Comparison of ENCODE assay signal across 8 cellular contexts in genomic region chr12:101670007-101670671, GRCh38. TPM values are rescaled to one million over a fixed set of nuclear protein-coding genes. Genes with fewer than 3 reads are reported as not detected.
DNase-seq lines count a peak whose midpoint lies in the region; ATAC-seq and TF ChIP-seq lines count a peak whose summit lies in the region.

No MANE protein-coding gene starts in this region.

- TF ChIP-seq CTCF in activated B cell treated with CpG ODN at 0.5 μM for 24 hours (IDR thresholded peaks at IDR 0.05) (no peak), fibroblast of mammary gland (conservative IDR thresholded peaks at IDR 0.05; ENCODE audit: control insufficient read depth, insufficient read depth, low read depth, low read length) (peak; percentile 62), osteoblast (IDR thresholded peaks at IDR 0.05; ENCODE audit: extremely low read depth, low read depth, low read length) (peak; percentile 61)

- no peak overlapping the region for H3K4me2 ChIP-seq in osteoblast (ENCODE audit: insufficient read depth, low read length)

- no peaks in the 10 kb centered on the region for H3K36me3 Mint-ChIP-seq in activated B cell treated with CpG ODN at 0.5 μM for 24 hours (ENCODE audit: low read depth)

- ATAC-seq in activated B cell treated with CpG ODN at 0.5 μM for 24 hours (ENCODE audit: low read depth) (peak; percentile 53), GM19328 (IDR thresholded peaks at IDR 0.05; ENCODE audit: unreplicated experiment) (no peak), HG03039 (IDR thresholded peaks at IDR 0.05; ENCODE audit: unreplicated experiment) (no peak)

- H3K4me1 ChIP-seq in osteoblast (ENCODE audit: insufficient read depth, low read length): peaks cover 3% of the 10 kb centered on the region

- no peak overlapping the region for H3K27ac Mint-ChIP-seq in activated B cell treated with CpG ODN at 0.5 μM for 24 hours

- H3K4me1 Mint-ChIP-seq in activated B cell treated with CpG ODN at 0.5 μM for 24 hours: peaks cover 21% of the 10 kb centered on the region

- CTCF ChIA-PET in activated B cell treated with CpG ODN at 0.5 μM for 24 hours (lab: Charles Lee): interaction anchor here (1.1 to 2.1 kb wide), 3 partner anchors 28 to 103 kb away, joined by 3 to 8 read pairs (median 5); no protein-coding TSS in a partner anchor

- intact Hi-C loops in activated B cell treated with CpG ODN at 0.5 μM for 24 hours (cut with micrococcal nuclease): loop anchor here (1.0 kb wide), 2 partner anchors 73 to 89 kb away; no protein-coding TSS in a partner anchor

- H3K27me3 Mint-ChIP-seq in activated B cell treated with CpG ODN at 0.5 μM for 24 hours: no peaks in the 10 kb centered on the region

- peak; percentile 37; the same call in 1 of the 2 replicates for TF ChIP-seq RAD21 in Ishikawa (IDR thresholded peaks at IDR 0.05; ENCODE audit: low read depth)

- DNase-seq in ELF-1 (ENCODE audit: low read depth, low spot score) (peak; percentile 14), activated B cell treated with CpG ODN at 0.5 μM for 24 hours (no peak), fibroblast of mammary gland (ENCODE audit: low read depth) (peak; percentile 66), osteoblast (ENCODE audit: insufficient read length, low spot score, missing footprints) (peak; percentile 51), NCI-H524 (lab: John Stamatoyannopoulos, UW) (no peak)

- H2AFZ ChIP-seq in osteoblast (ENCODE audit: low read length): peak overlapping the region; percentile 65

- no peak for TF ChIP-seq EP300 in Ishikawa (IDR thresholded peaks at IDR 0.05; ENCODE audit: borderline replicate concordance)

- no peaks in the 10 kb centered on the region for H3K9me3 ChIP-seq in osteoblast (ENCODE audit: low read depth, low read length)

- peaks cover 1% of the 10 kb centered on the region for H3K27me3 ChIP-seq in osteoblast (ENCODE audit: insufficient read depth, low read length)

- no peak overlapping the region for H3K4me3 Mint-ChIP-seq in activated B cell treated with CpG ODN at 0.5 μM for 24 hours

- no peaks in the 10 kb centered on the region for H4K20me1 ChIP-seq in osteoblast (ENCODE audit: insufficient read depth, low read length)

- H3K27ac ChIP-seq in osteoblast (ENCODE audit: low read depth, low read length): no peak overlapping the region

- H3K4me3 ChIP-seq in fibroblast of mammary gland (ENCODE audit: control insufficient read depth, low read depth, low read length) (no peak overlapping the region), osteoblast (ENCODE audit: insufficient read depth, low read length) (no peak overlapping the region)

- no peaks in the 10 kb centered on the region for H3K9me3 Mint-ChIP-seq in activated B cell treated with CpG ODN at 0.5 μM for 24 hours

- no peaks in the 10 kb centered on the region for H3K36me3 ChIP-seq in osteoblast (ENCODE audit: insufficient read depth, low read length)

- POLR2A ChIA-PET in activated B cell treated with CpG ODN at 0.5 μM for 24 hours (lab: Charles Lee): no interaction called here

- no peaks in the 10 kb centered on the region for H3K79me2 ChIP-seq in osteoblast (ENCODE audit: insufficient read depth, low read length)

TF ChIP-seq in Ishikawa, 13 proteins besides CTCF, POLR2A, EP300 and RAD21:
- TF ChIP-seq CREB1 (IDR thresholded peaks at IDR 0.05; ENCODE audit: low read depth): no peak
- TF ChIP-seq CEBPB (IDR thresholded peaks at IDR 0.05): peak; percentile 5; the same call in 1 of the 2 replicates
- TF ChIP-seq TAF1 (IDR thresholded peaks at IDR 0.05; ENCODE audit: low read depth): no peak
- no peak for TF ChIP-seq TEAD4 (IDR thresholded peaks at IDR 0.05)
TF ChIP-seq in Ishikawa: peak in this region for 1.

RNA-seq across cellular contexts. Expression of gene CHPT1, which starts 27.3 kb away (rescaled TPM):
- 36.8 and 42.7 TPM in 2 replicates for total RNA-seq in activated B cell treated with CpG ODN at 0.5 μM for 24 hours
- 24.6 and 32.7 TPM in 2 replicates for total RNA-seq in osteoblast

Comparison
In these comparisons a context has a peak if more than half of its experiments do, and no peak if none do; other contexts are left out.
1. DNase-seq: peak in ELF-1 (single experiment), fibroblast of mammary gland (single experiment) and osteoblast (single experiment); none in activated B cell treated with CpG ODN at 0.5 μM for 24 hours (single experiment) and NCI-H524 (0 of 2).